In genomic region chr2:62340981-62341624, GRCh38 we compare ENCODE assay signal across 9 cellular contexts.
A peak's percentile ranks its signal among the peaks of the same experiment; 100 is the strongest.
DNase-seq lines count a peak whose midpoint lies in the region; ATAC-seq, FAIRE-seq and TF ChIP-seq lines count a peak whose summit lies in the region.
"Had no signal": no experiment of that assay in that cellular context is flagged by ENCODE, and none has a peak within 500 bp of the region (broad histone marks: within the 10 kb centered on the region; RNA-seq: fewer than 3 reads in every experiment).

No MANE protein-coding gene starts in this region.

- H3K36me3 ChIP-seq in mammary epithelial cell (ENCODE audit: insufficient read depth, low read length) (no peaks in the 10 kb centered on the region), GM12878 (ENCODE audit: control insufficient read depth in 2 of 2, insufficient read depth in 2 of 2, low read length in 1 of 2) (no peaks in the 10 kb centered on the region), ascending aorta (no peaks in the 10 kb centered on the region)

- intact Hi-C loops in MCF 10A (cut with micrococcal nuclease): no loop called here
- intact Hi-C loops in mammary epithelial cell (cut with micrococcal nuclease): no loop called here
- intact Hi-C loops in GM12878 (cut with micrococcal nuclease; ENCODE audit: unreplicated experiment): loop anchor here (2.0 to 10.0 kb wide), 4 partner anchors 32 to 346 kb away; no protein-coding TSS in a partner anchor
- intact Hi-C loops in ascending aorta (cut with DNase I): no loop called here

- RAD21 ChIA-PET in GM12878 (lab: Charles Lee; ENCODE audit: unreplicated experiment): interaction anchor here (0.5 to 2.8 kb wide), 11 partner anchors 9 to 141 kb away, joined by 3 to 17 read pairs (median 5); no protein-coding TSS in a partner anchor

- no peaks in the 10 kb centered on the region for H4K20me1 ChIP-seq in mammary epithelial cell (ENCODE audit: insufficient read depth, low read length)
- H4K20me1 ChIP-seq in GM12878 (ENCODE audit: control insufficient read depth, insufficient read depth): no peaks in the 10 kb centered on the region

- H3K27ac ChIP-seq in mammary epithelial cell (ENCODE audit: insufficient read depth, low read depth, low read length) (no peak overlapping the region), GM12878 (ENCODE audit: control insufficient read depth, insufficient read depth) (peak overlapping the region; percentile 77), ascending aorta (no peak overlapping the region)

- no peak for FAIRE-seq in GM12878 (lab: Jason Lieb, UNC)
- FAIRE-seq: endometrium had no signal

- TF ChIP-seq CTCF in MCF 10A (IDR thresholded peaks at IDR 0.05; ENCODE audit: unreplicated experiment): no peak
- no peak for TF ChIP-seq CTCF in mammary epithelial cell (conservative IDR thresholded peaks at IDR 0.05 in 1 of 2, IDR thresholded peaks at IDR 0.05 in 1 of 2; ENCODE audit: extremely low read depth in 1 of 2, insufficient read depth in 1 of 2, low read depth in 1 of 2, low read length in 2 of 2)
- no peak for TF ChIP-seq CTCF in GM12878 (IDR thresholded peaks at IDR 0.05 in 2 of 3, conservative IDR thresholded peaks at IDR 0.05 in 1 of 3; ENCODE audit: control insufficient read depth in 2 of 3, extremely low read depth in 1 of 3, insufficient read depth in 1 of 3, low read depth in 3 of 3, low read length in 3 of 3)
- TF ChIP-seq CTCF in ascending aorta (IDR thresholded peaks at IDR 0.05): no peak

- no peak overlapping the region for H3K27ac Mint-ChIP-seq in MCF 10A (ENCODE audit: low read depth, unreplicated experiment)

- H3K9ac ChIP-seq in mammary epithelial cell (ENCODE audit: insufficient read depth, low read length) (no peak overlapping the region), GM12878 (ENCODE audit: control insufficient read depth, insufficient read depth, low read length) (peak overlapping the region; percentile 28)

- no peak; the same call in 1 of the 2 replicates for TF ChIP-seq POLR2A in GM12878 (IDR thresholded peaks at IDR 0.05; ENCODE audit: low read depth, low read length)

- TF ChIP-seq RAD21 in GM12878 (IDR thresholded peaks at IDR 0.05; ENCODE audit: insufficient read depth, low read depth, low read length): 0 out of 2 replicates have a peak, but pooled peaks have one; percentile 14

- H3K9me3 ChIP-seq in mammary epithelial cell (replicated peaks; ENCODE audit: insufficient read depth, low read length) (no peaks in the 10 kb centered on the region), GM12878 (replicated peaks; ENCODE audit: control insufficient read depth, insufficient read depth, low read length) (no peaks in the 10 kb centered on the region; the same call in 2 of the 3 replicates), ascending aorta (no peaks in the 10 kb centered on the region)

- ATAC-seq in GM12878 (peak; percentile 84), HG02840 (IDR thresholded peaks at IDR 0.05; ENCODE audit: low FRiP score, unreplicated experiment) (no peak)

- no peaks in the 10 kb centered on the region for H3K27me3 ChIP-seq in mammary epithelial cell (ENCODE audit: insufficient read depth, low read length)
- H3K27me3 ChIP-seq in GM12878 (replicated peaks in 1 of 2; ENCODE audit: control insufficient read depth in 2 of 2, insufficient read depth in 2 of 2, low read length in 1 of 2): no peaks in the 10 kb centered on the region
- H3K27me3 ChIP-seq in ascending aorta: no peaks in the 10 kb centered on the region

- H3K27me3 Mint-ChIP-seq in MCF 10A (ENCODE audit: insufficient read depth, unreplicated experiment): no peaks in the 10 kb centered on the region

- no peak overlapping the region for H3K4me3 Mint-ChIP-seq in MCF 10A (ENCODE audit: unreplicated experiment)

- WGBS in mammary epithelial cell (ENCODE audit: low coverage, missing lambda C conversion rate): 80% methylated on average over 5 of the region's 5 CpGs
- WGBS in GM12878 (ENCODE audit: insufficient coverage, insufficient replicate concordance, low lambda C conversion rate, missing lambda C conversion rate): 13% methylated on average over 5 of the region's 5 CpGs

- H3K9me3 Mint-ChIP-seq in MCF 10A (ENCODE audit: unreplicated experiment): no peaks in the 10 kb centered on the region

- dilution Hi-C loops in mammary epithelial cell (cut with HindIII; ENCODE audit: low sequenced_read_pairs): no loop called here

- in situ Hi-C loops in mammary epithelial cell (cut with MboI; ENCODE audit: low sequenced_read_pairs in 2 of 2): no loop called here
- in situ Hi-C loops in GM12878 (cut with MboI): no loop called here

- POLR2A ChIA-PET in MCF 10A (lab: Yijun Ruan, JAX) (no interaction called here), GM12878 (lab: Charles Lee) (interaction anchor here (0.9 to 1.3 kb wide), 4 partner anchors 8 to 34 kb away, joined by 3 to 6 read pairs (median 4); no protein-coding TSS in a partner anchor)

- H3K4me2 ChIP-seq in mammary epithelial cell (ENCODE audit: insufficient read depth, low read depth, low read length): no peak overlapping the region
- H3K4me2 ChIP-seq in GM12878 (ENCODE audit: control insufficient read depth, insufficient read depth): peak overlapping the region; percentile 39

- DNase-seq in MCF 10A (ENCODE audit: unreplicated experiment): peak; percentile 22
- no peak for DNase-seq in mammary epithelial cell
- peak; percentile 59 for DNase-seq in M059J (ENCODE audit: low read depth)
- peak; percentile 85 for DNase-seq in GM12878 (ENCODE audit: low read depth, low spot score)
- peak; percentile 76 for DNase-seq in renal cortical epithelial cell (ENCODE audit: low read depth)
- no peak for DNase-seq in ascending aorta (ENCODE audit: low spot score in 2 of 2)
- DNase-seq in midbrain (lab: John Stamatoyannopoulos, UW): no peak

- no peaks in the 10 kb centered on the region for H3K36me3 Mint-ChIP-seq in MCF 10A (ENCODE audit: insufficient read depth, unreplicated experiment)

- no peaks in the 10 kb centered on the region for H3K4me1 Mint-ChIP-seq in MCF 10A (ENCODE audit: insufficient read depth, unreplicated experiment)

- TF ChIP-seq EP300 in GM12878 (IDR thresholded peaks at IDR 0.05; ENCODE audit: borderline replicate concordance in 1 of 2, control insufficient read depth in 1 of 2, low read depth in 2 of 2, low read length in 2 of 2): peak; percentile 15 to 43; a peak in 2 of 4 replicates

- H3K4me1 ChIP-seq in mammary epithelial cell (ENCODE audit: insufficient read depth, low read length): no peaks in the 10 kb centered on the region
- H3K4me1 ChIP-seq in GM12878 (ENCODE audit: control insufficient read depth, insufficient read depth, low read length): peaks cover 50% of the 10 kb centered on the region
- no peaks in the 10 kb centered on the region for H3K4me1 ChIP-seq in ascending aorta

- H3K79me2 ChIP-seq in mammary epithelial cell (ENCODE audit: insufficient read depth, low read length) (no peaks in the 10 kb centered on the region), GM12878 (ENCODE audit: control insufficient read depth, insufficient read depth, low read length) (no peaks in the 10 kb centered on the region)

- H2AFZ ChIP-seq in mammary epithelial cell (ENCODE audit: low read depth, low read length): no peak overlapping the region
- peak overlapping the region; percentile 61 for H2AFZ ChIP-seq in GM12878 (ENCODE audit: control insufficient read depth, low read depth, low read length)

- CTCF ChIA-PET in MCF 10A (lab: Yijun Ruan, JAX) (interaction anchor here (0.6 kb wide), 1 partner anchor 210 kb away, joined by 3 read pairs; no protein-coding TSS in a partner anchor), mammary epithelial cell (lab: Charles Lee; ENCODE audit: low non-redundant PET) (no interaction called here), GM12878 (lab: Yijun Ruan, JAX) (interaction anchor here (1.3 to 4.8 kb wide), 2 partner anchors 32 to 346 kb away, joined by 5 to 17 read pairs; no protein-coding TSS in a partner anchor)

- no TSS peak for BruUV-seq in MCF 10A (replicated peaks; lab: Mats Ljungman, UMichigan)
- BruUV-seq in mammary epithelial cell (replicated peaks; lab: Mats Ljungman, UMichigan): no TSS peak
- no TSS peak for BruUV-seq in GM12878 (replicated peaks; lab: Mats Ljungman, UMichigan)

- H3K4me3 ChIP-seq in mammary epithelial cell (replicated peaks in 1 of 3; ENCODE audit: insufficient read depth in 1 of 3, low read depth in 2 of 3, low read length in 3 of 3): no peak overlapping the region
- no peak overlapping the region for H3K4me3 ChIP-seq in GM12878
- no peak overlapping the region for H3K4me3 ChIP-seq in ascending aorta

- SMC1A ChIA-PET in GM12878 (lab: Charles Lee; ENCODE audit: uncharacterized antibody, unreplicated experiment): interaction anchor here (0.7 to 16.4 kb wide), 7 partner anchors 9 to 140 kb away, joined by 3 to 467 read pairs (median 5); no protein-coding TSS in a partner anchor

TF ChIP-seq in GM12878, 131 proteins besides CTCF, POLR2A, EP300 and RAD21 (continues in another document):
- peak; percentile 79 for TF ChIP-seq ATF2 (IDR thresholded peaks at IDR 0.05; ENCODE audit: low read length)
- no peak for TF ChIP-seq SUZ12 (IDR thresholded peaks at IDR 0.05; ENCODE audit: unreplicated experiment)
- no peak for TF ChIP-seq POLR2AphosphoS5 (IDR thresholded peaks at IDR 0.05; ENCODE audit: low read length)
- peak; percentile 76; the same call in 1 of the 2 replicates for TF ChIP-seq PAX5 (IDR thresholded peaks at IDR 0.05; ENCODE audit: borderline replicate concordance, low read depth, low read length)
- peak; percentile 47; the same call in 1 of the 2 replicates for TF ChIP-seq CREM (IDR thresholded peaks at IDR 0.05; ENCODE audit: low read depth)
- peak; percentile 61; the same call in 1 of the 2 replicates for TF ChIP-seq BCL11A (IDR thresholded peaks at IDR 0.05; ENCODE audit: low read depth, low read length)
- peak in 1 of 2 experiments; percentile 81; a peak in 2 of 3 replicates for TF ChIP-seq EGR1 (IDR thresholded peaks at IDR 0.05; ENCODE audit: borderline replicate concordance in 1 of 2, low read depth in 2 of 2, low read length in 2 of 2)
- TF ChIP-seq MEF2B (IDR thresholded peaks at IDR 0.05; ENCODE audit: partially characterized antibody, poor library complexity, severe bottlenecking): peak; percentile 90
- 0 out of 2 replicates have a peak, but pooled peaks have one; percentile 54 for TF ChIP-seq CBX5 (IDR thresholded peaks at IDR 0.05; ENCODE audit: low read depth)
- 0 out of 2 replicates have a peak, but pooled peaks have one; percentile 13 for TF ChIP-seq NR2F1 (conservative IDR thresholded peaks at IDR 0.05)
- peak; percentile 54; the same call in 1 of the 2 replicates for TF ChIP-seq JUNB (IDR thresholded peaks at IDR 0.05)

Comparison
In these comparisons a context has a peak if more than half of its experiments do, and no peak if none do; other contexts are left out.
1. DNase-seq: peak in MCF 10A (single experiment), M059J (single experiment), GM12878 (single experiment) and renal cortical epithelial cell (single experiment); none in mammary epithelial cell (single experiment), ascending aorta (0 of 2) and midbrain (single experiment).